In the genomic region with DNA sequence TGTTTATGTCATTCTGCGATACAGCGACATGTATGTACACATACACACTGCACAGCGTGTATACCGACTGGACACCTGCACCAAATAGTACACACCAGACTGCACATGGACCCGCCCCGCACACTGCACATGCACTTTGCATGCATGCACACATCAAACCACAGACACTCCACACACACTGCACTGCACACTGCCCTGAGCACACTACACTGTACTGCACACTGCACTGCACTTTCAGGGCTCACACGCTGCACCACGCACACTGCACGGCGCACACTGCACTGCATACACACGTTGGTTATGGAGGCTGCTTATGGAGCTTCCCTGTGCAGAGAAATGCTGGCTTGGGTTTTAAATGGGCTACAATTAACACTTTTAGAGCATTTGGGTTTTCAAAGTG, we compare ENCODE assay signal across 11 cellular contexts. TPM values are rescaled to one million over a fixed set of nuclear protein-coding genes. Genes with fewer than 3 reads are reported as not detected.
A peak's percentile ranks its signal among the peaks of the same experiment; 100 is the strongest.
DNase-seq lines count a peak whose midpoint lies in the region; ATAC-seq and TF ChIP-seq lines count a peak whose summit lies in the region.
"Had no signal": no experiment of that assay in that cellular context is flagged by ENCODE, and none has a peak within 500 bp of the region (broad histone marks: within the 10 kb centered on the region; RNA-seq: fewer than 3 reads in every experiment).

No MANE protein-coding gene starts in this region.

- no peaks in the 10 kb centered on the region for H3K9me3 Mint-ChIP-seq in HFFc6
- H3K9me3 Mint-ChIP-seq in WTC11: no peaks in the 10 kb centered on the region
- no peaks in the 10 kb centered on the region for H3K9me3 Mint-ChIP-seq in T-cell
- H3K9me3 Mint-ChIP-seq: activated CD8-positive, alpha-beta T cell treated with anti-CD3 and anti-CD28 coated beads for 36 hours; central memory CD8-positive, alpha-beta T cell had no signal

- no peaks in the 10 kb centered on the region for H3F3A ChIP-seq in smooth muscle cell (ENCODE audit: low read depth)

- H3K36me3 Mint-ChIP-seq in HFFc6 (ENCODE audit: low read depth) (no peaks in the 10 kb centered on the region), WTC11 (no peaks in the 10 kb centered on the region; the same call in 1 of the 2 replicates), T-cell (no peaks in the 10 kb centered on the region)

- H3K4me1 ChIP-seq in iPS-18a (ENCODE audit: control insufficient read depth, low read depth, low read length) (peaks cover 41% of the 10 kb centered on the region), smooth muscle cell (ENCODE audit: low read depth) (peaks cover 43% of the 10 kb centered on the region)

- 86% methylated on average over 11 of the region's 11 CpGs for WGBS in smooth muscle cell (ENCODE audit: low lambda C conversion rate)

- H3K9ac ChIP-seq in iPS-18a (ENCODE audit: low read length) (no peak overlapping the region), smooth muscle cell (ENCODE audit: low read depth) (no peak overlapping the region)

- no peak for DNase-seq in HFFc6
- DNase-seq in WTC11 (ENCODE audit: low spot score): no peak
- DNase-seq in smooth muscle cell (lab: John Stamatoyannopoulos, UW; ENCODE audit: unreplicated experiment): no peak
- DNase-seq in mucosa of gallbladder (ENCODE audit: low spot score): no peak
- DNase-seq in T-cell: no peak
- DNase-seq: activated CD8-positive, alpha-beta T cell treated with anti-CD3 and anti-CD28 coated beads for 36 hours; stimulated activated naive CD4-positive, alpha-beta T cell treated with Interleukin-2 at 50 U/mL for 16 hours had no signal

- H4K20me1 ChIP-seq in smooth muscle cell (ENCODE audit: low read depth): no peaks in the 10 kb centered on the region

- H3K27ac Mint-ChIP-seq in HFFc6: no peak overlapping the region
- no peak overlapping the region for H3K27ac Mint-ChIP-seq in WTC11
- H3K27ac Mint-ChIP-seq in T-cell: no peak overlapping the region
- H3K27ac Mint-ChIP-seq: activated CD8-positive, alpha-beta T cell treated with anti-CD3 and anti-CD28 coated beads for 36 hours had no signal

- H3K4me3 Mint-ChIP-seq in HFFc6 (peak overlapping the region; percentile 83; the same call in 1 of the 2 replicates), WTC11 (peak overlapping the region; percentile 72), T-cell (peak overlapping the region in 1 of 3 donors; percentile 34)

- no peaks in the 10 kb centered on the region for H3K79me2 ChIP-seq in smooth muscle cell (ENCODE audit: low read depth)

- peaks cover 42% of the 10 kb centered on the region for H3K27me3 ChIP-seq in iPS-18a (ENCODE audit: control insufficient read depth, insufficient read depth, low read length)
- peaks cover 74% of the 10 kb centered on the region for H3K27me3 ChIP-seq in smooth muscle cell (ENCODE audit: low read depth)

- H3K27me3 Mint-ChIP-seq in HFFc6 (ENCODE audit: insufficient read depth) (peaks cover 44% of the 10 kb centered on the region), WTC11 (ENCODE audit: low read depth) (peaks cover 39% of the 10 kb centered on the region), T-cell (peaks cover 62 to 81% of the 10 kb centered on the region in 2 donors)

- ATAC-seq in WTC11 (no peak), HG03175 (IDR thresholded peaks at IDR 0.05; ENCODE audit: unreplicated experiment) (no peak), T-cell (replicated peaks in 1 of 4) (no peak)

- H3K36me3 ChIP-seq in iPS-18a (ENCODE audit: control insufficient read depth, low read depth, low read length) (peaks cover 2% of the 10 kb centered on the region), smooth muscle cell (ENCODE audit: low read depth) (no peaks in the 10 kb centered on the region)
- H3K36me3 ChIP-seq: SJCRH30 had no signal

- H3K27ac ChIP-seq in iPS-18a (ENCODE audit: low read length) (no peak overlapping the region), smooth muscle cell (ENCODE audit: low read depth) (no peak overlapping the region)
- H3K27ac ChIP-seq: SJCRH30 had no signal

- H2AFZ ChIP-seq in smooth muscle cell (ENCODE audit: low read depth): no peak overlapping the region

- CTCF ChIA-PET in WTC11 (lab: Charles Lee) (no interaction called here), T-cell (lab: Charles Lee) (no interaction called here)

- H3K4me3 ChIP-seq in iPS-18a (ENCODE audit: low read length) (peak overlapping the region; percentile 40), smooth muscle cell (peak overlapping the region; percentile 44)

- POLR2A ChIA-PET in WTC11 (lab: Charles Lee) (interaction anchor here (1.2 kb wide), 1 partner anchor 41 kb away, joined by 3 read pairs; no protein-coding TSS in a partner anchor), T-cell (lab: Charles Lee) (no interaction called here)

- H3K9me3 ChIP-seq in iPS-18a (ENCODE audit: control insufficient read depth, low read depth, low read length): no peaks in the 10 kb centered on the region
- H3K9me3 ChIP-seq in smooth muscle cell (replicated peaks; ENCODE audit: low read depth): no peaks in the 10 kb centered on the region
- H3K9me3 ChIP-seq: SJCRH30 had no signal

- H3K4me2 ChIP-seq in smooth muscle cell: peak overlapping the region; percentile 89

- peaks cover 27% of the 10 kb centered on the region for H3K4me1 Mint-ChIP-seq in HFFc6 (ENCODE audit: low read depth)
- H3K4me1 Mint-ChIP-seq in WTC11: peaks cover 54% of the 10 kb centered on the region
- peaks cover 13 to 31% (median 20%) of the 10 kb centered on the region in 3 donors for H3K4me1 Mint-ChIP-seq in T-cell

- TF ChIP-seq CTCF in HFFc6 (IDR thresholded peaks at IDR 0.05) (no peak), WTC11 (IDR thresholded peaks at IDR 0.05) (no peak), smooth muscle cell (IDR thresholded peaks at IDR 0.05; ENCODE audit: borderline replicate concordance, insufficient read depth, poor library complexity, severe bottlenecking) (no peak)

TF ChIP-seq in WTC11, 78 proteins besides CTCF, POLR2A, EP300 and RAD21 (continues in another document):
- TF ChIP-seq ZNF396 (CRISPR knock-in tag; IDR thresholded peaks at IDR 0.05; ENCODE audit: borderline replicate concordance): no peak
- TF ChIP-seq ZSCAN18 (CRISPR knock-in tag; IDR thresholded peaks at IDR 0.05): no peak
- no peak for TF ChIP-seq GRHL2 (CRISPR knock-in tag; IDR thresholded peaks at IDR 0.05; ENCODE audit: insufficient replicate concordance, severe bottlenecking)
- no peak for TF ChIP-seq PRRX2 (CRISPR knock-in tag; IDR thresholded peaks at IDR 0.05)
- TF ChIP-seq, protein P1, sequence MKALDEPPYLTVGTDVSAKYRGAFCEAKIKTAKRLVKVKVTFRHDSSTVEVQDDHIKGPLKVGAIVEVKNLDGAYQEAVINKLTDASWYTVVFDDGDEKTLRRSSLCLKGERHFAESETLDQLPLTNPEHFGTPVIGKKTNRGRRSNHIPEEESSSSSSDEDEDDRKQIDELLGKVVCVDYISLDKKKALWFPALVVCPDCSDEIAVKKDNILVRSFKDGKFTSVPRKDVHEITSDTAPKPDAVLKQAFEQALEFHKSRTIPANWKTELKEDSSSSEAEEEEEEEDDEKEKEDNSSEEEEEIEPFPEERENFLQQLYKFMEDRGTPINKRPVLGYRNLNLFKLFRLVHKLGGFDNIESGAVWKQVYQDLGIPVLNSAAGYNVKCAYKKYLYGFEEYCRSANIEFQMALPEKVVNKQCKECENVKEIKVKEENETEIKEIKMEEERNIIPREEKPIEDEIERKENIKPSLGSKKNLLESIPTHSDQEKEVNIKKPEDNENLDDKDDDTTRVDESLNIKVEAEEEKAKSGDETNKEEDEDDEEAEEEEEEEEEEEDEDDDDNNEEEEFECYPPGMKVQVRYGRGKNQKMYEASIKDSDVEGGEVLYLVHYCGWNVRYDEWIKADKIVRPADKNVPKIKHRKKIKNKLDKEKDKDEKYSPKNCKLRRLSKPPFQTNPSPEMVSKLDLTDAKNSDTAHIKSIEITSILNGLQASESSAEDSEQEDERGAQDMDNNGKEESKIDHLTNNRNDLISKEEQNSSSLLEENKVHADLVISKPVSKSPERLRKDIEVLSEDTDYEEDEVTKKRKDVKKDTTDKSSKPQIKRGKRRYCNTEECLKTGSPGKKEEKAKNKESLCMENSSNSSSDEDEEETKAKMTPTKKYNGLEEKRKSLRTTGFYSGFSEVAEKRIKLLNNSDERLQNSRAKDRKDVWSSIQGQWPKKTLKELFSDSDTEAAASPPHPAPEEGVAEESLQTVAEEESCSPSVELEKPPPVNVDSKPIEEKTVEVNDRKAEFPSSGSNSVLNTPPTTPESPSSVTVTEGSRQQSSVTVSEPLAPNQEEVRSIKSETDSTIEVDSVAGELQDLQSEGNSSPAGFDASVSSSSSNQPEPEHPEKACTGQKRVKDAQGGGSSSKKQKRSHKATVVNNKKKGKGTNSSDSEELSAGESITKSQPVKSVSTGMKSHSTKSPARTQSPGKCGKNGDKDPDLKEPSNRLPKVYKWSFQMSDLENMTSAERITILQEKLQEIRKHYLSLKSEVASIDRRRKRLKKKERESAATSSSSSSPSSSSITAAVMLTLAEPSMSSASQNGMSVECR (CRISPR knock-in tag; IDR thresholded peaks at IDR 0.05; ENCODE audit: borderline replicate concordance): no peak
- no peak for TF ChIP-seq USF1 (CRISPR knock-in tag; IDR thresholded peaks at IDR 0.05)
- TF ChIP-seq ZNF121 (CRISPR knock-in tag; IDR thresholded peaks at IDR 0.05): no peak
- TF ChIP-seq CREB1 (CRISPR knock-in tag; IDR thresholded peaks at IDR 0.05): no peak
- TF ChIP-seq ELF4 (CRISPR knock-in tag; IDR thresholded peaks at IDR 0.05; ENCODE audit: low read depth): no peak

RNA-seq across cellular contexts. Expression of gene PAPLN, which starts 1.6 kb away (rescaled TPM):
- 1 to 10 TPM; 1.5 to 3.0 (median 2.3) TPM for total RNA-seq in HFFc6 (2021; fragmentation: NEBNext Ultra II Directional; extraction: Animal tissue kit (Norgen Biotek cat#: 25700))
- total RNA-seq in WTC11 (2021) (9.3 to 16.3 TPM (median 14.8 TPM) in 3 replicates), smooth muscle cell (1.5 and 4.3 TPM in 2 replicates), mucosa of gallbladder (17.3 TPM), T-cell (1 to 10 TPM in 1 of 5 donors, under 1 TPM in 3, not detected in 1; 0.14 to 1.0 (median 0.29) TPM)
- 3.3 and 4.3 TPM in 2 replicates for polyA plus RNA-seq in smooth muscle cell
- total RNA-seq: SJCRH30 had no signal
